Comparison of ENCODE assay signal across 20 cellular contexts in genomic region chrX:72634321-72634720, GRCh38.
A peak's percentile ranks its signal among the peaks of the same experiment; 100 is the strongest.
DNase-seq lines count a peak whose midpoint lies in the region; ATAC-seq and TF ChIP-seq lines count a peak whose summit lies in the region.
"Had no signal": no experiment of that assay in that cellular context is flagged by ENCODE, and none has a peak within 500 bp of the region (broad histone marks: within the 10 kb centered on the region; RNA-seq: fewer than 3 reads in every experiment).

No MANE protein-coding gene starts in this region.

- no peak for TF ChIP-seq POLR2A in thyroid gland (IDR thresholded peaks at IDR 0.05)

- H3K36me3 ChIP-seq in SK-N-MC (ENCODE audit: insufficient read depth, low read length), result no peaks in the 10 kb centered on the region
- no peaks in the 10 kb centered on the region for H3K36me3 ChIP-seq in thyroid gland
- H3K36me3 ChIP-seq: breast epithelium had no signal

- H3K4me3 Mint-ChIP-seq in WTC11, result no peak overlapping the region
- H3K4me3 Mint-ChIP-seq: activated T-cell treated with anti-CD3 and anti-CD28 coated beads, Interleukin-2, amount 50 U/mL, for 24 hours; stimulated activated memory B cell treated with anti-CD40 and anti-IgM and Interleukin-4, amounts not matched to agents 10 μg/mL and 1 μg/mL and 100 μg/mL, for 72 hours had no signal

- H3K4me1 Mint-ChIP-seq in WTC11, result no peaks in the 10 kb centered on the region
- H3K4me1 Mint-ChIP-seq: stimulated activated memory B cell treated with anti-CD40 and anti-IgM and Interleukin-4, amounts not matched to agents 10 μg/mL and 1 μg/mL and 100 μg/mL, for 72 hours had no signal

- 25% methylated on average over 3 of the region's 3 CpGs for WGBS in right cardiac atrium
- WGBS in thyroid gland, 2 donors, result 70 to 74% methylated on average over 3 of the region's 3 CpGs

- peak; percentile 73 to 87 for ATAC-seq in right cardiac atrium
- ATAC-seq in WTC11, result no peak
- ATAC-seq: stimulated activated memory B cell treated with anti-CD40 and anti-IgM and Interleukin-4, amounts not matched to agents 10 μg/mL and 1 μg/mL and 100 μg/mL, for 72 hours had no signal

- no peak overlapping the region for H3K27ac Mint-ChIP-seq in WTC11
- H3K27ac Mint-ChIP-seq: activated T-cell treated with anti-CD3 and anti-CD28 coated beads, Interleukin-2, amount 50 U/mL, for 24 hours; stimulated activated memory B cell treated with anti-CD40 and anti-IgM and Interleukin-4, amounts not matched to agents 10 μg/mL and 1 μg/mL and 100 μg/mL, for 72 hours had no signal

- no peak overlapping the region for H3K27ac ChIP-seq in SK-N-MC
- H3K27ac ChIP-seq in right cardiac atrium (ENCODE audit: low read length), result no peak overlapping the region
- peak overlapping the region in 1 of 3 donors; percentile 24 for H3K27ac ChIP-seq in thyroid gland
- H3K27ac ChIP-seq: testis had no signal

- POLR2A ChIA-PET in WTC11 (lab: Charles Lee), result no interaction called here

- no peaks in the 10 kb centered on the region for H3K27me3 ChIP-seq in right cardiac atrium (ENCODE audit: control insufficient read depth, insufficient read depth)
- no peaks in the 10 kb centered on the region for H3K27me3 ChIP-seq in thyroid gland
- H3K27me3 ChIP-seq: testis had no signal

- intact Hi-C loops in right cardiac atrium (cut with DNase I), result no loop called here
- intact Hi-C loops in thyroid gland (cut with DNase I), result no loop called here

- H3K4me1 ChIP-seq in right cardiac atrium (ENCODE audit: control insufficient read depth, insufficient read depth, low read length) (no peaks in the 10 kb centered on the region), thyroid gland (no peaks in the 10 kb centered on the region)
- H3K4me1 ChIP-seq: breast epithelium, testis had no signal

- H3K9me3 ChIP-seq in SK-N-MC (ENCODE audit: low read depth, low read length) (no peaks in the 10 kb centered on the region), right cardiac atrium (ENCODE audit: control insufficient read depth, low read length) (no peaks in the 10 kb centered on the region), thyroid gland (no peaks in the 10 kb centered on the region)
- H3K9me3 ChIP-seq: breast epithelium, testis had no signal

- CTCF ChIA-PET in WTC11 (lab: Charles Lee), result no interaction called here

- no peak overlapping the region for H3K9ac ChIP-seq in SK-N-MC (ENCODE audit: insufficient read length)

- no peaks in the 10 kb centered on the region for H3K27me3 Mint-ChIP-seq in WTC11 (ENCODE audit: low read depth)
- H3K27me3 Mint-ChIP-seq: stimulated activated memory B cell treated with anti-CD40 and anti-IgM and Interleukin-4, amounts not matched to agents 10 μg/mL and 1 μg/mL and 100 μg/mL, for 72 hours had no signal

- DNase-seq in SK-N-MC (ENCODE audit: low read depth, low spot score) (peak; percentile 12), dermis blood vessel endothelial cell (peak; percentile 59), right cardiac atrium (no peak), putamen (ENCODE audit: low spot score) (peak; percentile 15), WTC11 (ENCODE audit: low spot score) (no peak), NCI-H1105 treated with DMSO at 0.1 percent for 48 hours (lab: John Stamatoyannopoulos, UW) (no peak), GM13976 (ENCODE audit: low spot score) (no peak), thyroid gland (no peak)
- DNase-seq: activated CD4-positive, alpha-beta T cell treated with anti-CD3 and anti-CD28 coated beads for 1 hour; activated CD8-positive, alpha-beta memory T cell treated with anti-CD3 and anti-CD28 coated beads for 24 hours; activated naive CD4-positive, alpha-beta T cell; activated T-cell treated with anti-CD3 and anti-CD28 coated beads, Interleukin-2, amount 50 U/mL, for 24 hours; NCI-H146; NCI-H2171 treated with DMSO at 0.1 percent for 48 hours; NCI-H526 treated with DMSO at 0.1 percent for 48 hours; stimulated activated CD4-positive, alpha-beta T cell treated with anti-CD3 and anti-CD28 coated beads, Interleukin-1b, Interleukin-23, amount 100 ng/mL, for 48 hours; T1000; testis had no signal

- no peaks in the 10 kb centered on the region for H3K9me3 Mint-ChIP-seq in WTC11
- H3K9me3 Mint-ChIP-seq: activated T-cell treated with anti-CD3 and anti-CD28 coated beads, Interleukin-2, amount 50 U/mL, for 24 hours had no signal

- no peaks in the 10 kb centered on the region for H3K36me3 Mint-ChIP-seq in WTC11
- H3K36me3 Mint-ChIP-seq: stimulated activated memory B cell treated with anti-CD40 and anti-IgM and Interleukin-4, amounts not matched to agents 10 μg/mL and 1 μg/mL and 100 μg/mL, for 72 hours had no signal

- in situ Hi-C loops in GM13976 (cut with MboI; ENCODE audit: low sequenced_read_pairs, unreplicated experiment), result no loop called here

- no peak overlapping the region for H3K4me3 ChIP-seq in SK-N-MC
- no peak overlapping the region for H3K4me3 ChIP-seq in right cardiac atrium (ENCODE audit: low read length)
- no peak overlapping the region for H3K4me3 ChIP-seq in thyroid gland (replicated peaks in 1 of 3)
- H3K4me3 ChIP-seq: breast epithelium, testis had no signal

- no peak for TF ChIP-seq CTCF in WTC11 (IDR thresholded peaks at IDR 0.05)
- no peak for TF ChIP-seq CTCF in GM13976 (IDR thresholded peaks at IDR 0.05; ENCODE audit: borderline replicate concordance, control extremely low read depth, extremely low read depth, insufficient read depth, missing control alignments)
- no peak for TF ChIP-seq CTCF in thyroid gland (IDR thresholded peaks at IDR 0.05)

TF ChIP-seq in WTC11, 78 proteins besides CTCF, POLR2A, EP300 and RAD21 (continues in another document):
- TF ChIP-seq ZNF423 (CRISPR knock-in tag; IDR thresholded peaks at IDR 0.05) (no peak), PREB (CRISPR knock-in tag; IDR thresholded peaks at IDR 0.05; ENCODE audit: borderline replicate concordance) (no peak), ERG (CRISPR knock-in tag; IDR thresholded peaks at IDR 0.05) (no peak), ZNF232 (CRISPR knock-in tag; IDR thresholded peaks at IDR 0.05) (no peak), NR2C2 (CRISPR knock-in tag; IDR thresholded peaks at IDR 0.05) (no peak), ARID4B (CRISPR knock-in tag; IDR thresholded peaks at IDR 0.05; ENCODE audit: borderline replicate concordance) (no peak)

Comparison
In these comparisons a context has a peak if more than half of its experiments do, and no peak if none do; other contexts are left out.
1. DNase-seq: peak in SK-N-MC (single experiment), dermis blood vessel endothelial cell (single experiment) and putamen (single experiment); none in right cardiac atrium (0 of 3), WTC11 (single experiment), NCI-H1105 treated with DMSO at 0.1 percent for 48 hours (single experiment), GM13976 (single experiment) and thyroid gland (0 of 2).